In the genomic region with DNA sequence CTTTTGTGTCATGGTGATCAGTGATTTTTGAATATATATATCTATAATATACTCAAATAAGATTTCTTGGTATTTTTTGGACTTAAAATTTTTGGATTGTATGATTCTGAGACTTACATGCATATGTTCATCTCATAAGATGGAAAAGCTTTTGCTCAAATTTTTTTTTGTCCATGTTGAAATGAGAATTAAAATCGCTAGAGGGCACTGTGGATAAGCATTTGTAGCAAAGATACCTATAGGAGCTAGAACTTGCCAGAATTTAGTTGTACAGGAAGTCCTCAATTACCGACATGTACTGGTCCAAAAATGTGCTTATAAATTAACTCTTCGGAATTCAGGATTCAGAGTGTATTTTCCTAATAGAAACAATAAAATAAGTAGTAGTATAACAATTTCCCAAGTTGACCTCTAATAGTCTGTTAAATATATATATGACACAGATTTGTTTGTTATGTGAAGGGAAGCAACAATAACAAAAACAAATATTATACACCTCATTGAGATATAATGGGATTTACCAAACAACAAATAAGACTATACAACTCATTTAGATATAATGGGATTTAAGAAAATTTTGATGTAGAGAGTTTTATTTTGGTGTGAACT, we compare ENCODE assay signal across 9 cellular contexts.
A peak's percentile ranks its signal among the peaks of the same experiment; 100 is the strongest.
DNase-seq lines count a peak whose midpoint lies in the region; ATAC-seq, FAIRE-seq and TF ChIP-seq lines count a peak whose summit lies in the region.
"Had no signal": no experiment of that assay in that cellular context is flagged by ENCODE, and none has a peak within 500 bp of the region (broad histone marks: within the 10 kb centered on the region; RNA-seq: fewer than 3 reads in every experiment).

No MANE protein-coding gene starts in this region.

- TF ChIP-seq CTCF in DND-41 (IDR thresholded peaks at IDR 0.05; ENCODE audit: borderline replicate concordance, extremely low read depth, low read length, poor library complexity, severe bottlenecking) (peak; percentile 64), cardiac fibroblast (IDR thresholded peaks at IDR 0.05; ENCODE audit: low read depth, low read length) (peak; percentile 39), HepG2 (CRISPR knock-in tag; IDR thresholded peaks at IDR 0.05) (peak; percentile 62)

- TF ChIP-seq POLR2A in HepG2 (IDR thresholded peaks at IDR 0.05; ENCODE audit: insufficient read depth in 1 of 2, low read depth in 2 of 2, low read length in 2 of 2) = no peak

- H3K36me3 ChIP-seq in DND-41 (ENCODE audit: insufficient read depth, low read length) (no peaks in the 10 kb centered on the region), HepG2 (replicated peaks in 1 of 2; ENCODE audit: control insufficient read depth in 1 of 2, insufficient read depth in 2 of 2, low read length in 2 of 2) (no peaks in the 10 kb centered on the region)

- H3K4me3 ChIP-seq in DND-41 (ENCODE audit: low read depth in 1 of 2, low read length in 2 of 2) = no peak overlapping the region
- H3K4me3 ChIP-seq in cardiac fibroblast (replicated peaks in 1 of 2; ENCODE audit: low read depth in 2 of 2, low read length in 2 of 2) = no peak overlapping the region
- no peak overlapping the region for H3K4me3 ChIP-seq in HepG2 (replicated peaks in 1 of 3; ENCODE audit: insufficient read depth in 1 of 3, low read depth in 2 of 3, low read length in 3 of 3)

- H3K27ac ChIP-seq in DND-41 (ENCODE audit: low read length) (no peak overlapping the region), HepG2 (ENCODE audit: extremely low read length, insufficient read depth, low read length) (no peak overlapping the region)

- H3K79me2 ChIP-seq in DND-41 (ENCODE audit: insufficient read depth, low read length) (no peaks in the 10 kb centered on the region), HepG2 (ENCODE audit: insufficient read depth, low read length) (no peaks in the 10 kb centered on the region)

- H3K4me1 ChIP-seq in DND-41 (ENCODE audit: insufficient read depth, low read length) (no peaks in the 10 kb centered on the region), HepG2 (ENCODE audit: insufficient read depth, low read length) (no peaks in the 10 kb centered on the region)

- intact Hi-C loops in HepG2 (cut with micrococcal nuclease; ENCODE audit: unreplicated experiment) = loop anchor here (1.0 to 5.0 kb wide), 6 partner anchors 58 to 932 kb away; no protein-coding TSS in a partner anchor
- intact Hi-C loops in posterior vena cava (cut with DNase I) = no loop called here

- in situ Hi-C loops in HepG2 (cut with HindIII; ENCODE audit: extremely low pct_ligation_motif_present, low pct_unique_long_range_greater_than_20kb) = loop anchor here (25.0 kb wide), 1 partner anchor 922 kb away; no protein-coding TSS in a partner anchor

- DNase-seq in DND-41 (no peak), NCI-H526 treated with DMSO at 0.1 percent for 48 hours (lab: John Stamatoyannopoulos, UW) (peak; percentile 41), cardiac fibroblast (ENCODE audit: low read depth in 2 of 2) (peak; percentile 71 to 81), HepG2 (ENCODE audit: low spot score) (peak; percentile 43), posterior vena cava (ENCODE audit: low spot score) (no peak), epidermal melanocyte (ENCODE audit: insufficient read length, low spot score) (no peak)
- DNase-seq: activated T-cell treated with anti-CD3 and anti-CD28 coated beads, Interleukin-2, amount 50 U/mL, for 4 hours had no signal

- no peaks in the 10 kb centered on the region for H3K27me3 ChIP-seq in DND-41 (ENCODE audit: insufficient read depth, low read length, poor library complexity)
- H3K27me3 ChIP-seq in HepG2 (ENCODE audit: control insufficient read depth in 1 of 2, insufficient read depth in 2 of 2, low read length in 2 of 2) = no peaks in the 10 kb centered on the region

- FAIRE-seq in HepG2 (lab: Jason Lieb, UNC) = peak; percentile 72

- POLR2A ChIA-PET in HepG2 (lab: Yijun Ruan, JAX) = no interaction called here

- no peak overlapping the region for H2AFZ ChIP-seq in DND-41 (ENCODE audit: low read depth, low read length)
- H2AFZ ChIP-seq in HepG2 (ENCODE audit: low read length) = no peak overlapping the region

- H3K4me2 ChIP-seq in DND-41 (ENCODE audit: insufficient read depth, low read length) (no peak overlapping the region), HepG2 (ENCODE audit: low read depth, low read length) (no peak overlapping the region)

- WGBS in HepG2 (ENCODE audit: low lambda C conversion rate) = 9% methylated on average over 3 of the region's 3 CpGs

- 0 out of 2 replicates have a peak, but pooled peaks have one; percentile 25 for TF ChIP-seq RAD21 in HepG2 (CRISPR knock-in tag; IDR thresholded peaks at IDR 0.05)

- no TSS peak for BruUV-seq in HepG2 (replicated peaks; lab: Mats Ljungman, UMichigan)

- ATAC-seq in DND-41 (ENCODE audit: insufficient read depth, low read depth) (peak; percentile 75; the same call in 2 of the 3 replicates), GM19455 (IDR thresholded peaks at IDR 0.05; ENCODE audit: unreplicated experiment) (peak; percentile 70), HG03469 (IDR thresholded peaks at IDR 0.05; ENCODE audit: unreplicated experiment) (peak; percentile 86), HepG2 (peak; percentile 44; the same call in 2 of the 3 replicates)

- CTCF ChIA-PET in HepG2 (lab: Yijun Ruan, JAX; ENCODE audit: low intra/inter-chr PET ratio, low total read pairs) = interaction anchor here (1.1 to 1.3 kb wide), 2 partner anchors 58 to 915 kb away, joined by 3 to 4 read pairs; no protein-coding TSS in a partner anchor

- H4K20me1 ChIP-seq in DND-41 (ENCODE audit: insufficient read depth, low read length) = no peaks in the 10 kb centered on the region
- no peaks in the 10 kb centered on the region for H4K20me1 ChIP-seq in HepG2 (ENCODE audit: insufficient read depth, low read length)

- no peak for TF ChIP-seq EP300 in HepG2 (IDR thresholded peaks at IDR 0.05; ENCODE audit: low read depth in 2 of 2, low read length in 2 of 2)
- no peak for TF ChIP-seq EP300 in HepG2 (CRISPR knock-in tag; IDR thresholded peaks at IDR 0.05; ENCODE audit: borderline replicate concordance)

- no peaks in the 10 kb centered on the region for H3K9me3 ChIP-seq in DND-41 (ENCODE audit: insufficient read depth, low read length, severe bottlenecking)
- H3K9me3 ChIP-seq in HepG2 (ENCODE audit: low read length) = no peaks in the 10 kb centered on the region

- no peak overlapping the region for H3K9ac ChIP-seq in DND-41 (ENCODE audit: low read depth, low read length)
- no peak overlapping the region for H3K9ac ChIP-seq in HepG2 (ENCODE audit: insufficient read depth, low read depth, low read length)

TF ChIP-seq in HepG2, 621 proteins besides CTCF, POLR2A, EP300 and RAD21:
- peak; percentile 74 for TF ChIP-seq STAG1 (CRISPR knock-in tag; IDR thresholded peaks at IDR 0.05)
- TF ChIP-seq MIXL1 (CRISPR knock-in tag; IDR thresholded peaks at IDR 0.05) = 0 out of 2 replicates have a peak, but pooled peaks have one; percentile 36
- no peak for TF ChIP-seq MTA1 (CRISPR knock-in tag; IDR thresholded peaks at IDR 0.05; ENCODE audit: borderline replicate concordance)
- TF ChIP-seq SMC3 (IDR thresholded peaks at IDR 0.05; ENCODE audit: low read length) = peak; percentile 34; the same call in 1 of the 2 replicates
TF ChIP-seq in HepG2: peak in this region for 3.

Comparison
In these comparisons a context has a peak if more than half of its experiments do, and no peak if none do; other contexts are left out.
1. DNase-seq: peak in NCI-H526 treated with DMSO at 0.1 percent for 48 hours (single experiment), cardiac fibroblast (2 of 2) and HepG2 (single experiment); none in DND-41 (single experiment), posterior vena cava (single experiment) and epidermal melanocyte (single experiment).
2. Peak in every context shown above with its lines, with median percentiles within 50 percentile points of each other: ATAC-seq and CTCF ChIP-seq.